ENCODE assay signal across 7 cellular contexts in genomic region chr16:86068722-86069121, GRCh38.
"Had no signal": no experiment of that assay in that cellular context is flagged by ENCODE, and none has a peak within 500 bp of the region (broad histone marks: within the 10 kb centered on the region; RNA-seq: fewer than 3 reads in every experiment).

No MANE protein-coding gene starts in this region.

- H3K4me3 ChIP-seq: GM23248, HAP-1 had no signal

- H2AFZ ChIP-seq: GM23248 had no signal

- H3K9me3 ChIP-seq: HAP-1 had no signal

- H3K36me3 ChIP-seq: HAP-1 had no signal

- ATAC-seq: HCT116 had no signal

- H3K27ac ChIP-seq: GM23248 had no signal

- DNase-seq: GM23248, GOT3, H7, KG1 had no signal

- FAIRE-seq: HTR-8/SVneo had no signal

- H3K4me1 ChIP-seq: HAP-1 had no signal

- H3K9ac ChIP-seq: GM23248 had no signal
